7 cellular contexts compared by ENCODE assay signal in genomic region chr4:55277011-55277410, GRCh38.
"Had no signal": no experiment of that assay in that cellular context is flagged by ENCODE, and none has a peak within 500 bp of the region (broad histone marks: within the 10 kb centered on the region; RNA-seq: fewer than 3 reads in every experiment).

No MANE protein-coding gene starts in this region.

- FAIRE-seq: GM12878, GM12891, GM12892, GM18507, GM19239 had no signal

- DNase-seq: GDM1, GF-D8 had no signal

- ATAC-seq: GM12878 had no signal

- H3K4me3 ChIP-seq: GM12878 had no signal
